ENCODE assay signal across 9 cellular contexts in genomic region chr10:114526112-114526496, GRCh38.
DNase-seq lines count a peak whose midpoint lies in the region; ATAC-seq, FAIRE-seq and TF ChIP-seq lines count a peak whose summit lies in the region.
"Had no signal": no experiment of that assay in that cellular context is flagged by ENCODE, and none has a peak within 500 bp of the region (broad histone marks: within the 10 kb centered on the region; RNA-seq: fewer than 3 reads in every experiment).

No MANE protein-coding gene starts in this region.

- intact Hi-C loops in left cardiac atrium (cut with DNase I), result no loop called here

- peaks cover 7 to 24% of the 10 kb centered on the region in 2 donors for H3K4me1 ChIP-seq in small intestine (ENCODE audit: control insufficient read depth in 2 of 2, insufficient read depth in 1 of 2, low read depth in 1 of 2, low read length in 1 of 2)

- no peaks in the 10 kb centered on the region for H3K9me3 ChIP-seq in small intestine (ENCODE audit: control insufficient read depth, low read depth)
- no peaks in the 10 kb centered on the region for H3K9me3 ChIP-seq in MG63

- peak; percentile 31 to 39 for ATAC-seq in activated CD4-positive, CD25-positive, alpha-beta regulatory T cell treated with anti-CD3 and anti-CD28 coated beads, Interleukin-2, amount 50 U/mL, for 24 hours
- peak; percentile 27 for ATAC-seq in HG03060 (IDR thresholded peaks at IDR 0.05; ENCODE audit: low read depth, unreplicated experiment)
- peak; percentile 21 to 44 for ATAC-seq in left cardiac atrium

- no peaks in the 10 kb centered on the region for H3K27me3 ChIP-seq in small intestine (ENCODE audit: control insufficient read depth in 2 of 2, insufficient read depth in 2 of 2, low read length in 2 of 2)
- H3K27me3 ChIP-seq in MG63, result no peaks in the 10 kb centered on the region

- WGBS in small intestine, 3 donors, result 1 to 9% (median 3%) methylated on average over 5 of the region's 5 CpGs

- peak overlapping the region; percentile 39 to 40 for H3K4me3 ChIP-seq in small intestine (ENCODE audit: low read depth in 1 of 2, low read length in 2 of 2)
- no peak overlapping the region; the same call in 1 of the 2 replicates for H3K4me3 ChIP-seq in MG63

- FAIRE-seq in small intestine (lab: Jason Lieb, UNC), result no peak
- FAIRE-seq: colon had no signal

- no peaks in the 10 kb centered on the region for H3K36me3 ChIP-seq in small intestine (ENCODE audit: control insufficient read depth in 2 of 2, insufficient read depth in 2 of 2, low read length in 2 of 2)
- peaks cover 26% of the 10 kb centered on the region for H3K36me3 ChIP-seq in MG63

- TF ChIP-seq CTCF in VCaP (conservative IDR thresholded peaks at IDR 0.05), result no peak

- H3K27ac ChIP-seq in VCaP, result peak overlapping the region; percentile 84
- peak overlapping the region; percentile 86 to 98 for H3K27ac ChIP-seq in small intestine (ENCODE audit: low read depth in 1 of 2, low read length in 1 of 2)

- no peak for DNase-seq in activated CD4-positive, CD25-positive, alpha-beta regulatory T cell treated with anti-CD3 and anti-CD28 coated beads, Interleukin-2, amount 50 U/mL, for 72 hours
- DNase-seq in left cardiac atrium (no peak), small intestine (no peak), HuH-7.5 (ENCODE audit: low spot score) (no peak), MG63 (no peak)
